Comparison of ENCODE assay signal across 8 cellular contexts in the genomic region with DNA sequence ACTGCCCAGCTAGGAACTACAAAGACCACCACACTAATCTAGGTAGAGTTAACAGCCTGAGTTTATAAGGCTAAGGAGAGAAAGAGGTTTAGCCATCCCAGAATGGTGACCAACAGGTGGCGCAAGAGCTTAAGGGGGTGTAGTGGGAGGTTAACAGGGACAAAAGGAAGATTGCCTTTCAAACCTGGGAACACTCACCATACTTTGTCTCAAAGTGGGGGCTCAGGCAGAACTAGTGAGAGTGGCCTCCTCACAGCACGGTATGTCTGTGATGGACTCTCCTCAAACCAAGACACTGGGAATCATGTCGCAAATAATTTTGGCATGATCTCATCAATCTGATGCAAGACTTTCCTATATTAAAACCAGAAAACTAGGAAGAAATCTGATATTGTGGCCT.
DNase-seq lines count a peak whose midpoint lies in the region; ATAC-seq and TF ChIP-seq lines count a peak whose summit lies in the region.

No MANE protein-coding gene starts in this region.

- H2AFZ ChIP-seq in SU-DHL-6 (ENCODE audit: low read depth, low read length, severe bottlenecking): no peak overlapping the region

- no peaks in the 10 kb centered on the region for H3K9me3 ChIP-seq in SU-DHL-6 (ENCODE audit: insufficient read depth, low read length)

- H3K4me3 Mint-ChIP-seq in activated naive CD8-positive, alpha-beta T cell treated with anti-CD3 and anti-CD28 coated beads, Interleukin-2, amount 50 U/mL, for 24 hours: no peak overlapping the region

- no peaks in the 10 kb centered on the region for H3K27me3 Mint-ChIP-seq in activated naive CD8-positive, alpha-beta T cell treated with anti-CD3 and anti-CD28 coated beads, Interleukin-2, amount 50 U/mL, for 24 hours

- no peak overlapping the region for H3K27ac ChIP-seq in SU-DHL-6 (ENCODE audit: low read depth, low read length)

- H3K9me2 ChIP-seq in SU-DHL-6 (replicated peaks; ENCODE audit: insufficient read depth, low read length): no peaks in the 10 kb centered on the region

- TF ChIP-seq CTCF in SU-DHL-6 (IDR thresholded peaks at IDR 0.05; ENCODE audit: insufficient read depth, low read length, poor library complexity, severe bottlenecking): peak; percentile 43

- H3K9ac ChIP-seq in SU-DHL-6 (ENCODE audit: low read length): no peak overlapping the region

- H3K36me3 ChIP-seq in SU-DHL-6 (ENCODE audit: low read length): peaks cover 26% of the 10 kb centered on the region

- no peak for ATAC-seq in activated naive CD8-positive, alpha-beta T cell treated with anti-CD3 and anti-CD28 coated beads, Interleukin-2, amount 50 U/mL, for 24 hours
- ATAC-seq in GM19023 (IDR thresholded peaks at IDR 0.05; ENCODE audit: unreplicated experiment): no peak

- H3K4me2 ChIP-seq in SU-DHL-6 (ENCODE audit: low read depth, low read length, poor library complexity, severe bottlenecking): no peak overlapping the region

- H3K4me1 Mint-ChIP-seq in activated naive CD8-positive, alpha-beta T cell treated with anti-CD3 and anti-CD28 coated beads, Interleukin-2, amount 50 U/mL, for 24 hours: no peaks in the 10 kb centered on the region

- no peak overlapping the region for H3K4me3 ChIP-seq in SU-DHL-6 (ENCODE audit: insufficient read depth, low read length, poor library complexity, severe bottlenecking)

- no peaks in the 10 kb centered on the region for H3K79me2 ChIP-seq in SU-DHL-6 (ENCODE audit: insufficient read depth, low read length)

- DNase-seq in CD1c-positive myeloid dendritic cell (ENCODE audit: extremely low spot score) (peak; percentile 55), HCEC 1CT (peak; percentile 28), kidney glomerular epithelial cell (lab: John Stamatoyannopoulos, UW) (peak; percentile 17), NCI-H446 treated with DMSO at 0.1 percent for 48 hours (lab: John Stamatoyannopoulos, UW) (no peak)
- peak; percentile 72 for DNase-seq in activated naive CD8-positive, alpha-beta T cell treated with anti-CD3 and anti-CD28 coated beads, Interleukin-2, amount 50 U/mL, for 24 hours
- DNase-seq in stimulated activated CD8-positive, alpha-beta memory T cell treated with anti-CD3 and anti-CD28 coated beads, Interleukin-2, amount 100 ng/mL, for 48 hours (ENCODE audit: low read depth in 2 of 2): peak; percentile 26 to 46

- H3K36me3 Mint-ChIP-seq in activated naive CD8-positive, alpha-beta T cell treated with anti-CD3 and anti-CD28 coated beads, Interleukin-2, amount 50 U/mL, for 24 hours (ENCODE audit: low read depth): peaks cover 62% of the 10 kb centered on the region

- no peaks in the 10 kb centered on the region for H3K27me3 ChIP-seq in SU-DHL-6 (ENCODE audit: low read length)

- no peaks in the 10 kb centered on the region for H4K20me1 ChIP-seq in SU-DHL-6 (ENCODE audit: low read depth, low read length)

- peaks cover 25% of the 10 kb centered on the region; the same call in 1 of the 2 replicates for H3F3A ChIP-seq in SU-DHL-6 (ENCODE audit: insufficient read depth)

- peak overlapping the region; percentile 64 for H3K27ac Mint-ChIP-seq in activated naive CD8-positive, alpha-beta T cell treated with anti-CD3 and anti-CD28 coated beads, Interleukin-2, amount 50 U/mL, for 24 hours

- H3K9me3 Mint-ChIP-seq in activated naive CD8-positive, alpha-beta T cell treated with anti-CD3 and anti-CD28 coated beads, Interleukin-2, amount 50 U/mL, for 24 hours: no peaks in the 10 kb centered on the region
